ENCODE assay signal across 1 cellular context in the genomic region with DNA sequence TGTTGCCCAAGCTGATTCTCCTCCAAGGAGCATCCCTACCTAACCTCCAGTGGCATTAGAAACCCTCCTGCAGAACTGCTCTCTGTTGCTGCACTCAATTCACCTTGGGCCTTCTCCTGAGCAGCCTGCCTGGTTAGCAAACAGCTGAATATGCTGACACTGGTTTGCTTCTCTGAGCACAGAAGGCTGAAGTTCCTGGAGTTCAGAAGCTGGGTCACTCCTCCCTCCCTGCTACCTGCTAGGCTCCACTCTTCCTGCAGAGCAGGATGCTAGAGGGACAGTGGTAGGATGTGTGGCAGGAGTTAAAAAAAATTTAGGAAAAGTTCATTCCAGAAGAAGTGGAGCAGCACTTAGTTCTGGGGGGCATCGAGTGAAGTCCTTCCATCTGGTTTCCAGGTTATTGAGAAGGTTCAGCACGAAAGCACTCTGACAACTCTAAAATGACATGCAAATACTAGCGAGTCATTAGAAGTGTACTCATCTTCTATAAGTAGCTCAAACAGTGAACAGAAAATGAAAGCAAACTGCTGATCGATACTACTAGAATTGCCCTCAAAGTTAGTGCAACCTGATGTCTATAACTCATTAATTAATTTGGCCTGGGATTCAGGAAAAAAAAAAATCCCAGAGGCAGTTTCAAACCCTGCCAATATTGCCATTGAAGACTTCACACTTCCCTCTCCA.
TF ChIP-seq lines count a peak whose summit lies in the region.

No MANE protein-coding gene starts in this region.

TF ChIP-seq in GM23338, 12 proteins besides CTCF, POLR2A, EP300 and RAD21 (continued from another document):
- TF ChIP-seq, protein P1, sequence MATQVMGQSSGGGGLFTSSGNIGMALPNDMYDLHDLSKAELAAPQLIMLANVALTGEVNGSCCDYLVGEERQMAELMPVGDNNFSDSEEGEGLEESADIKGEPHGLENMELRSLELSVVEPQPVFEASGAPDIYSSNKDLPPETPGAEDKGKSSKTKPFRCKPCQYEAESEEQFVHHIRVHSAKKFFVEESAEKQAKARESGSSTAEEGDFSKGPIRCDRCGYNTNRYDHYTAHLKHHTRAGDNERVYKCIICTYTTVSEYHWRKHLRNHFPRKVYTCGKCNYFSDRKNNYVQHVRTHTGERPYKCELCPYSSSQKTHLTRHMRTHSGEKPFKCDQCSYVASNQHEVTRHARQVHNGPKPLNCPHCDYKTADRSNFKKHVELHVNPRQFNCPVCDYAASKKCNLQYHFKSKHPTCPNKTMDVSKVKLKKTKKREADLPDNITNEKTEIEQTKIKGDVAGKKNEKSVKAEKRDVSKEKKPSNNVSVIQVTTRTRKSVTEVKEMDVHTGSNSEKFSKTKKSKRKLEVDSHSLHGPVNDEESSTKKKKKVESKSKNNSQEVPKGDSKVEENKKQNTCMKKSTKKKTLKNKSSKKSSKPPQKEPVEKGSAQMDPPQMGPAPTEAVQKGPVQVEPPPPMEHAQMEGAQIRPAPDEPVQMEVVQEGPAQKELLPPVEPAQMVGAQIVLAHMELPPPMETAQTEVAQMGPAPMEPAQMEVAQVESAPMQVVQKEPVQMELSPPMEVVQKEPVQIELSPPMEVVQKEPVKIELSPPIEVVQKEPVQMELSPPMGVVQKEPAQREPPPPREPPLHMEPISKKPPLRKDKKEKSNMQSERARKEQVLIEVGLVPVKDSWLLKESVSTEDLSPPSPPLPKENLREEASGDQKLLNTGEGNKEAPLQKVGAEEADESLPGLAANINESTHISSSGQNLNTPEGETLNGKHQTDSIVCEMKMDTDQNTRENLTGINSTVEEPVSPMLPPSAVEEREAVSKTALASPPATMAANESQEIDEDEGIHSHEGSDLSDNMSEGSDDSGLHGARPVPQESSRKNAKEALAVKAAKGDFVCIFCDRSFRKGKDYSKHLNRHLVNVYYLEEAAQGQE (IDR thresholded peaks at IDR 0.05; ENCODE audit: unreplicated experiment): no peak
- TF ChIP-seq CREB1 (CRISPR knock-in tag; IDR thresholded peaks at IDR 0.05; ENCODE audit: low read depth) (no peak), ZNF331 (CRISPR knock-in tag; IDR thresholded peaks at IDR 0.05; ENCODE audit: low read depth) (no peak), EZH2 (IDR thresholded peaks at IDR 0.05; ENCODE audit: low read depth, unreplicated experiment) (no peak), EZH2phosphoT487 (IDR thresholded peaks at IDR 0.05; ENCODE audit: unreplicated experiment) (no peak)
- TF ChIP-seq, protein P2, sequence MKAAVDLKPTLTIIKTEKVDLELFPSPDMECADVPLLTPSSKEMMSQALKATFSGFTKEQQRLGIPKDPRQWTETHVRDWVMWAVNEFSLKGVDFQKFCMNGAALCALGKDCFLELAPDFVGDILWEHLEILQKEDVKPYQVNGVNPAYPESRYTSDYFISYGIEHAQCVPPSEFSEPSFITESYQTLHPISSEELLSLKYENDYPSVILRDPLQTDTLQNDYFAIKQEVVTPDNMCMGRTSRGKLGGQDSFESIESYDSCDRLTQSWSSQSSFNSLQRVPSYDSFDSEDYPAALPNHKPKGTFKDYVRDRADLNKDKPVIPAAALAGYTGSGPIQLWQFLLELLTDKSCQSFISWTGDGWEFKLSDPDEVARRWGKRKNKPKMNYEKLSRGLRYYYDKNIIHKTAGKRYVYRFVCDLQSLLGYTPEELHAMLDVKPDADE (IDR thresholded peaks at IDR 0.05): no peak
